14 cellular contexts compared by ENCODE assay signal in the genomic region with DNA sequence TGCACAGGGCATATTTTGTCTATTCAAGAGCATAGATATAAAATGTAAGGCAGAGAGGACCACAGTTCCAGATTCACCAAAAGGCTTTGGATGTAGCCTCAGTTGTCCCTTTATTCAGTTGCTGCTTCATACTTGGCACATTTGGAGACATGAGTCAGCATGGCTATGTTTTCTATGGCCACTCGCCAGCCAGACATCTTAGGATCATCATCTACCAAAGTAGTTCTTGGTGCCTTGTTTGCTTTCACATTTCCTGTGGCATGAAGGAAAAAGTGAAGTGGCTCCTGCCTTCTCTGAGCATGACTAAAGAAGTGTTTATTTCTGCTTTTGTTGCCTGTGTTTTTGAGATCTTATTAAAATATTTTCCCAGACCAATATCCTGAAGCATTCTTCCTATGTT. TPM values are rescaled to one million over a fixed set of nuclear protein-coding genes. Genes with fewer than 3 reads are reported as not detected.
A peak's percentile ranks its signal among the peaks of the same experiment; 100 is the strongest.
DNase-seq lines count a peak whose midpoint lies in the region; ATAC-seq and TF ChIP-seq lines count a peak whose summit lies in the region.
"Had no signal": no experiment of that assay in that cellular context is flagged by ENCODE, and none has a peak within 500 bp of the region (broad histone marks: within the 10 kb centered on the region; RNA-seq: fewer than 3 reads in every experiment).

No MANE protein-coding gene starts in this region.

- H3K27me3 Mint-ChIP-seq in activated T-helper 2 cell treated with anti-CD3 and anti-CD28 coated beads, Interferon-gamma antibody, Interleukin-2, Interleukin-4, amounts not matched to agents 10 μg/mL and 5 μg/mL and 100 μg/mL, durations not matched to agents 14 hours and 24 hours and 36 hours (ENCODE audit: low read depth) = peaks cover 52% of the 10 kb centered on the region

- H3K36me3 Mint-ChIP-seq in activated T-helper 2 cell treated with anti-CD3 and anti-CD28 coated beads, Interferon-gamma antibody, Interleukin-2, Interleukin-4, amounts not matched to agents 10 μg/mL and 5 μg/mL and 100 μg/mL, durations not matched to agents 14 hours and 24 hours and 36 hours (ENCODE audit: low read depth) = no peaks in the 10 kb centered on the region

- TF ChIP-seq CTCF in fibroblast of mammary gland (conservative IDR thresholded peaks at IDR 0.05; ENCODE audit: control insufficient read depth, insufficient read depth, low read depth, low read length) (no peak), thoracic aorta (IDR thresholded peaks at IDR 0.05) (no peak)

- H3K36me3 ChIP-seq in thoracic aorta = peaks cover 35% of the 10 kb centered on the region
- H3K36me3 ChIP-seq: heart left ventricle, sigmoid colon had no signal

- H3K4me1 ChIP-seq in thoracic aorta (ENCODE audit: control insufficient read depth in 1 of 2, low read depth in 2 of 2) = peaks cover 18 to 35% of the 10 kb centered on the region in 2 donors
- H3K4me1 ChIP-seq: heart left ventricle, sigmoid colon had no signal

- H3K27ac ChIP-seq in thoracic aorta (peak overlapping the region in 1 of 2 donors; percentile 69), substantia nigra (ENCODE audit: low read depth, low read length, poor library complexity, severe bottlenecking) (no peak overlapping the region)
- H3K27ac ChIP-seq: heart left ventricle, sigmoid colon, SK-N-MC had no signal

- H3K4me1 Mint-ChIP-seq in activated T-helper 2 cell treated with anti-CD3 and anti-CD28 coated beads, Interferon-gamma antibody, Interleukin-2, Interleukin-4, amounts not matched to agents 10 μg/mL and 5 μg/mL and 100 μg/mL, durations not matched to agents 14 hours and 24 hours and 36 hours (ENCODE audit: low read depth) = no peaks in the 10 kb centered on the region

- DNase-seq in H4 (ENCODE audit: low spot score) (peak; percentile 40), T1000 (lab: John Stamatoyannopoulos, UW) (peak; percentile 57), fibroblast of mammary gland (ENCODE audit: low read depth) (peak; percentile 88), thoracic aorta (ENCODE audit: low spot score) (no peak), substantia nigra (lab: John Stamatoyannopoulos, UW) (no peak), mesenteric fat pad (ENCODE audit: low spot score) (no peak)
- DNase-seq in activated T-helper 2 cell treated with anti-CD3 and anti-CD28 coated beads, Interferon-gamma antibody, Interleukin-2, Interleukin-4, amounts not matched to agents 10 μg/mL and 5 μg/mL and 100 μg/mL, durations not matched to agents 14 hours and 24 hours and 36 hours (ENCODE audit: low spot score) = no peak
- no peak for DNase-seq in activated effector memory CD4-positive, alpha-beta T cell treated with anti-CD3 and anti-CD28 coated beads, Interleukin-2, amount 50 U/mL, for 16 hours
- DNase-seq: heart left ventricle, KBM-7, NCI-H524, sigmoid colon had no signal

- H3K27me3 ChIP-seq in thoracic aorta (replicated peaks; ENCODE audit: insufficient read depth) = no peaks in the 10 kb centered on the region

- H3K4me3 ChIP-seq in fibroblast of mammary gland (ENCODE audit: control insufficient read depth, low read depth, low read length) = no peak overlapping the region
- no peak overlapping the region for H3K4me3 ChIP-seq in thoracic aorta
- H3K4me3 ChIP-seq: heart left ventricle, mucosa of descending colon, sigmoid colon, SK-N-MC had no signal

- H3K4me3 Mint-ChIP-seq in activated T-helper 2 cell treated with anti-CD3 and anti-CD28 coated beads, Interferon-gamma antibody, Interleukin-2, Interleukin-4, amounts not matched to agents 10 μg/mL and 5 μg/mL and 100 μg/mL, durations not matched to agents 14 hours and 24 hours and 36 hours (ENCODE audit: low read depth) = no peak overlapping the region

- ATAC-seq in thoracic aorta (ENCODE audit: insufficient number of reproducible peaks, low FRiP score, low read depth) = peak; percentile 86
- ATAC-seq: heart left ventricle, mucosa of descending colon had no signal

- no peak overlapping the region for H3K27ac Mint-ChIP-seq in activated T-helper 2 cell treated with anti-CD3 and anti-CD28 coated beads, Interferon-gamma antibody, Interleukin-2, Interleukin-4, amounts not matched to agents 10 μg/mL and 5 μg/mL and 100 μg/mL, durations not matched to agents 14 hours and 24 hours and 36 hours

- H3K9me3 ChIP-seq in thoracic aorta = peaks cover 5% of the 10 kb centered on the region
- H3K9me3 ChIP-seq: mucosa of descending colon had no signal

- peaks cover 9% of the 10 kb centered on the region for H3K9me3 Mint-ChIP-seq in activated T-helper 2 cell treated with anti-CD3 and anti-CD28 coated beads, Interferon-gamma antibody, Interleukin-2, Interleukin-4, amounts not matched to agents 10 μg/mL and 5 μg/mL and 100 μg/mL, durations not matched to agents 14 hours and 24 hours and 36 hours

- intact Hi-C loops in activated T-helper 2 cell treated with anti-CD3 and anti-CD28 coated beads, Interferon-gamma antibody, Interleukin-2, Interleukin-4, amounts not matched to agents 10 μg/mL and 5 μg/mL and 100 μg/mL, durations not matched to agents 14 hours and 24 hours and 36 hours (cut with micrococcal nuclease) = no loop called here

RNA-seq across cellular contexts. Expression of a gene that starts 7.2 kb away (rescaled TPM):
- not detected in 2 replicates for total RNA-seq in H4 (2014; rRNA removed; shearing (Covaris generic))
- total RNA-seq in thoracic aorta (100 to 1,000 TPM; 259 to 273 TPM), mesenteric fat pad (0.26 TPM)
- total RNA-seq in activated T-helper 2 cell treated with anti-CD3 and anti-CD28 coated beads, Interferon-gamma antibody, Interleukin-2, Interleukin-4, amounts not matched to agents 10 μg/mL and 5 μg/mL and 100 μg/mL, durations not matched to agents 14 hours and 24 hours and 36 hours = not detected in 2 replicates

Comparison
In these comparisons a context has a peak if more than half of its experiments do, and no peak if none do; other contexts are left out.
1. DNase-seq: peak in H4 (single experiment), T1000 (single experiment) and fibroblast of mammary gland (single experiment); none in thoracic aorta (single experiment), activated T-helper 2 cell treated with anti-CD3 and anti-CD28 coated beads, Interferon-gamma antibody, Interleukin-2, Interleukin-4, amounts not matched to agents 10 μg/mL and 5 μg/mL and 100 μg/mL, durations not matched to agents 14 hours and 24 hours and 36 hours (single experiment), substantia nigra (0 of 49), activated effector memory CD4-positive, alpha-beta T cell treated with anti-CD3 and anti-CD28 coated beads, Interleukin-2, amount 50 U/mL, for 16 hours (single experiment) and mesenteric fat pad (single experiment).
2. RNA of a gene that starts 7.2 kb away (total RNA-seq): 259 to 273 TPM in thoracic aorta; 0.26 TPM in mesenteric fat pad (single experiment), not detected in H4 and not detected in activated T-helper 2 cell treated with anti-CD3 and anti-CD28 coated beads, Interferon-gamma antibody, Interleukin-2, Interleukin-4, amounts not matched to agents 10 μg/mL and 5 μg/mL and 100 μg/mL, durations not matched to agents 14 hours and 24 hours and 36 hours; every median in the first group is over 100 times any median in the second.